ENCODE assay signal across 1 cellular context in genomic region chr1:54764132-54764921, GRCh38.
TF ChIP-seq lines count a peak whose summit lies in the region.

Gene PARS2, minus strand, starts transcription at chr1:54764523. Its CDS starts 5,362 bp downstream, at chr1:54759161.

TF ChIP-seq in K562, 482 proteins besides CTCF, POLR2A, EP300 and RAD21 (continued from another document and continues in another):
- TF ChIP-seq EGR1 (conservative IDR thresholded peaks at IDR 0.05): peak; percentile 89
- no peak for TF ChIP-seq AFF1 (IDR thresholded peaks at IDR 0.05; ENCODE audit: low read depth in 1 of 2, partially characterized antibody in 2 of 2)
- TF ChIP-seq HMGN3 (IDR thresholded peaks at IDR 0.05; ENCODE audit: borderline replicate concordance, extremely low read depth, insufficient read length, low read depth, low read length): peak; percentile 94
- 0 out of 2 replicates have a peak, but pooled peaks have one; percentile 7 for TF ChIP-seq ATF4 (CRISPR knock-in tag; IDR thresholded peaks at IDR 0.05)
- TF ChIP-seq TCF7L2 (IDR thresholded peaks at IDR 0.05; ENCODE audit: low read depth, low read length): no peak
- TF ChIP-seq TARDBP (IDR thresholded peaks at IDR 0.05): peak; percentile 21; the same call in 1 of the 2 replicates
- TF ChIP-seq CHD1 (IDR thresholded peaks at IDR 0.05; ENCODE audit: low read length): peak; percentile 80
- no peak for TF ChIP-seq ASH1L (IDR thresholded peaks at IDR 0.05; ENCODE audit: borderline replicate concordance, low read depth, partially characterized antibody)
- TF ChIP-seq ZBTB8A (IDR thresholded peaks at IDR 0.05; ENCODE audit: partially characterized antibody): no peak
- TF ChIP-seq MGA (IDR thresholded peaks at IDR 0.05): no peak; the same call in 1 of the 2 replicates
- TF ChIP-seq ARID3B (CRISPR knock-in tag; IDR thresholded peaks at IDR 0.05; ENCODE audit: borderline replicate concordance): no peak
- TF ChIP-seq ZNF197 (CRISPR knock-in tag; IDR thresholded peaks at IDR 0.05; ENCODE audit: low read depth): no peak
- TF ChIP-seq U2AF2 (optimal IDR thresholded peaks at IDR 0.05; ENCODE audit: low read depth, low read length): no peak
- TF ChIP-seq ZNF57 (CRISPR knock-in tag; IDR thresholded peaks at IDR 0.05): no peak
- peak; percentile 79 for TF ChIP-seq TFAP4 (CRISPR knock-in tag; IDR thresholded peaks at IDR 0.05; ENCODE audit: borderline replicate concordance)
- no peak for TF ChIP-seq ZNF24 (IDR thresholded peaks at IDR 0.05)
- TF ChIP-seq KAT2B (IDR thresholded peaks at IDR 0.05; ENCODE audit: low read depth, low read length): no peak
- TF ChIP-seq ZNF224 (CRISPR knock-in tag; IDR thresholded peaks at IDR 0.05): no peak
- TF ChIP-seq MCM2 (IDR thresholded peaks at IDR 0.05; ENCODE audit: low read depth): no peak
- TF ChIP-seq MBD2 (IDR thresholded peaks at IDR 0.05; ENCODE audit: borderline replicate concordance, low read depth): peak; percentile 81
- no peak for TF ChIP-seq DDX20 (tag; IDR thresholded peaks at IDR 0.05; ENCODE audit: low read depth)
- TF ChIP-seq RBM25 (IDR thresholded peaks at IDR 0.05; ENCODE audit: low read depth, low read length, severe bottlenecking): peak; percentile 79
- TF ChIP-seq ZNF146 (CRISPR knock-in tag; IDR thresholded peaks at IDR 0.05; ENCODE audit: unreplicated experiment): no peak
- peak in 1 of 2 experiments; percentile 95; a peak in 2 of 4 replicates for TF ChIP-seq CSDE1 (IDR thresholded peaks at IDR 0.05)
- peak; percentile 81 for TF ChIP-seq PKNOX1 (IDR thresholded peaks at IDR 0.05)
- TF ChIP-seq ATF3 (IDR thresholded peaks at IDR 0.05): peak; percentile 68; the same call in 1 of the 2 replicates
- TF ChIP-seq ATF3 (CRISPR knock-in tag; conservative IDR thresholded peaks at IDR 0.05): no peak
- TF ChIP-seq SMARCC2 (IDR thresholded peaks at IDR 0.05; ENCODE audit: low read depth): no peak
- no peak for TF ChIP-seq WHSC1 (IDR thresholded peaks at IDR 0.05; ENCODE audit: low read length)
- no peak for TF ChIP-seq ZKSCAN3 (CRISPR knock-in tag; IDR thresholded peaks at IDR 0.05)
- no peak for TF ChIP-seq NFIX (CRISPR knock-in tag; IDR thresholded peaks at IDR 0.05; ENCODE audit: low read depth)
- no peak for TF ChIP-seq DNMT1 (IDR thresholded peaks at IDR 0.05)
- no peak for TF ChIP-seq GATA2 (CRISPR knock-in tag; IDR thresholded peaks at IDR 0.05)
- TF ChIP-seq HDAC1 (IDR thresholded peaks at IDR 0.05): peak in 1 of 2 experiments; percentile 90; a peak in 2 of 4 replicates
- peak; percentile 63 for TF ChIP-seq CHD2 (IDR thresholded peaks at IDR 0.05; ENCODE audit: low read depth, low read length)
- TF ChIP-seq KDM4B (IDR thresholded peaks at IDR 0.05; ENCODE audit: borderline replicate concordance in 2 of 2, low read depth in 1 of 2): peak in 1 of 2 experiments; percentile 69; a peak in 1 of 4 replicates
- TF ChIP-seq POLR2AphosphoS5 (IDR thresholded peaks at IDR 0.05; ENCODE audit: control insufficient read depth, insufficient read depth, low read depth, low read length): peak; percentile 72; the same call in 1 of the 2 replicates
- no peak for TF ChIP-seq ZNF124 (CRISPR knock-in tag; IDR thresholded peaks at IDR 0.05)
- no peak for TF ChIP-seq ZNF780A (CRISPR knock-in tag; IDR thresholded peaks at IDR 0.05)
- no peak for TF ChIP-seq KLF6 (CRISPR knock-in tag; IDR thresholded peaks at IDR 0.05; ENCODE audit: borderline replicate concordance)
